In the genomic region with DNA sequence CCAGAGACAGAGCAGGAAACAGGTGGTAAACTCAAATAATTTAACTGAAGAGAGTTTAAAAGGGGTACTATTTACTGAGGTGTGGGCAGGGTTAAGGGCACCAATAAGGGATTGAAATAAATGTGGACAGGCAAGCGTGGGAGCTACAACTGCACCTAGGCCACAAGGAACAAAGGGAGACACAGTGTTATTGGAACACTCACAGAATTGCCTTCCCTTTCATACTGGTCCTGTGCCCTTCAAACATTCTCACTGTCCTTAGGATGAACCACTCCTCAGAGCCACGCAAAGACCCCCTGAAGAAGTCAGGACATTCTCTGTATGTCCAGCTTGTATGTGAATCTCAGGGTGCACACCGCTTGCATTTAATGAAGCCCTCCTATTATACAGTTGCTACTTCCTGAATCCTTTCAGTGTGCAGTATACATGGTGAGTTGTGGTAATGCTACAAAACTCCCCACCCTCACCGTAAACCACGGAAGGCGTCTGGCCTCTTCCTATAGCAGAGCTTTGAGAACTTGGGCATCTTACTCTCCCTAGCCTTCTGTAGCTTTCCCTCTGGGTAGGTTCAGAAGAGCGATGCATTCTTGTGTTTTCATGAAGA, we compare ENCODE assay signal across 8 cellular contexts. TPM values are rescaled to one million over a fixed set of nuclear protein-coding genes. Genes with fewer than 3 reads are reported as not detected.
DNase-seq lines count a peak whose midpoint lies in the region; ATAC-seq lines count a peak whose summit lies in the region.

No MANE protein-coding gene starts in this region.

- ATAC-seq in GM19043 (IDR thresholded peaks at IDR 0.05; ENCODE audit: low read depth, unreplicated experiment): peak; percentile 86
- ATAC-seq in HG03108 (IDR thresholded peaks at IDR 0.05; ENCODE audit: unreplicated experiment): peak; percentile 79

- H3K4me1 Mint-ChIP-seq in immature natural killer cell: peaks cover 78 to 84% of the 10 kb centered on the region in 2 donors

- H3K9me3 Mint-ChIP-seq in immature natural killer cell: no peaks in the 10 kb centered on the region

- peaks cover 0 to 4% (median 0%) of the 10 kb centered on the region in 3 donors for H3K36me3 Mint-ChIP-seq in immature natural killer cell

- H3K4me3 Mint-ChIP-seq in immature natural killer cell: peak overlapping the region; percentile 75 to 89 (median 84)

- intact Hi-C loops in head of caudate nucleus (cut with DNase I): no loop called here

- H3K27me3 Mint-ChIP-seq in immature natural killer cell (ENCODE audit: low read depth in 3 of 3): peaks cover 5 to 26% (median 18%) of the 10 kb centered on the region in 3 donors

- peak; percentile 21 to 25 for DNase-seq in activated CD4-positive, alpha-beta T cell treated with anti-CD3 and anti-CD28 coated beads for 24 hours (ENCODE audit: low read depth in 2 of 2)
- peak; percentile 82 to 86 (median 84) for DNase-seq in immature natural killer cell
- no peak for DNase-seq in middle frontal gyrus (ENCODE audit: extremely low spot score, low spot score)
- no peak for DNase-seq in SW480 (ENCODE audit: low spot score)
- DNase-seq in C1 segment of cervical spinal cord (lab: John Stamatoyannopoulos, UW): no peak
- no peak for DNase-seq in head of caudate nucleus

- peak overlapping the region; percentile 95 to 100 (median 99) for H3K27ac Mint-ChIP-seq in immature natural killer cell

RNA-seq across cellular contexts. Expression of a gene that starts 9.6 kb away (rescaled TPM):
- polyA plus RNA-seq in immature natural killer cell: 10 to 100 TPM; 18.1 to 33.2 (median 24.4) TPM

RNA-seq across cellular contexts. Expression of a gene that starts 33.8 kb away (rescaled TPM):
- 10 to 100 TPM; 26.0 to 61.8 (median 46.4) TPM for polyA plus RNA-seq in immature natural killer cell

Comparison
In these comparisons a context has a peak if more than half of its experiments do, and no peak if none do; other contexts are left out.
1. DNase-seq: peak in activated CD4-positive, alpha-beta T cell treated with anti-CD3 and anti-CD28 coated beads for 24 hours (2 of 2) and immature natural killer cell (3 of 3); none in middle frontal gyrus (single experiment), SW480 (single experiment), C1 segment of cervical spinal cord (0 of 14) and head of caudate nucleus (0 of 42).